Comparison of ENCODE assay signal across 2 cellular contexts in genomic region chr4:2983715-2984114, GRCh38. TPM values are rescaled to one million over a fixed set of nuclear protein-coding genes. Genes with fewer than 3 reads are reported as not detected.
DNase-seq lines count a peak whose midpoint lies in the region; ATAC-seq, FAIRE-seq and TF ChIP-seq lines count a peak whose summit lies in the region.
"Not testable (repeated sequence)": the region's sequence is repeated elsewhere in the genome, so short reads cannot be mapped to it uniquely, and the experiment has no call there.

No MANE protein-coding gene starts in this region.

- not testable (repeated sequence) for H3K4me1 ChIP-seq in K562 (replicated peaks in 1 of 2; ENCODE audit: control insufficient read depth in 2 of 2, insufficient read depth in 2 of 2, low read length in 2 of 2); HepG2 (ENCODE audit: insufficient read depth, low read length)

- peaks cover 14% of the 10 kb centered on the region for H3K9me3 ChIP-seq in K562 (replicated peaks; ENCODE audit: control insufficient read depth, insufficient read depth, low read depth, low read length)
- H3K9me3 ChIP-seq in HepG2 (ENCODE audit: low read length): not testable (repeated sequence)

- TF ChIP-seq RAD21 in K562 (CRISPR knock-in tag; conservative IDR thresholded peaks at IDR 0.05 in 1 of 2, IDR thresholded peaks at IDR 0.05 in 1 of 2); HepG2 (CRISPR knock-in tag; IDR thresholded peaks at IDR 0.05): not testable (repeated sequence)

- H3K9ac ChIP-seq in K562 (ENCODE audit: insufficient read depth in 1 of 2, low read depth in 2 of 2, low read length in 2 of 2); HepG2 (ENCODE audit: insufficient read depth, low read depth, low read length): not testable (repeated sequence)

- not testable (repeated sequence) for TF ChIP-seq POLR2A in K562 (conservative IDR thresholded peaks at IDR 0.05); HepG2 (IDR thresholded peaks at IDR 0.05; ENCODE audit: insufficient read depth in 1 of 2, low read depth in 2 of 2, low read length in 2 of 2)

- not testable (repeated sequence) for H3K36me3 ChIP-seq in K562 (ENCODE audit: control insufficient read depth, insufficient read depth, low read length); HepG2 (replicated peaks in 1 of 2; ENCODE audit: control insufficient read depth in 1 of 2, insufficient read depth in 2 of 2, low read length in 2 of 2)

- FAIRE-seq in K562 (lab: Jason Lieb, UNC); HepG2 (lab: Jason Lieb, UNC): not testable (repeated sequence)

- not testable (repeated sequence) for H3K79me2 ChIP-seq in K562 (ENCODE audit: control insufficient read depth, insufficient read depth, low read length); HepG2 (ENCODE audit: insufficient read depth, low read length)

- TF ChIP-seq EP300 in K562 (IDR thresholded peaks at IDR 0.05; ENCODE audit: low read length); HepG2 (IDR thresholded peaks at IDR 0.05; ENCODE audit: low read depth in 2 of 2, low read length in 2 of 2); HepG2 (CRISPR knock-in tag; IDR thresholded peaks at IDR 0.05; ENCODE audit: borderline replicate concordance): not testable (repeated sequence)

- H2AFZ ChIP-seq in K562 (ENCODE audit: low read depth, low read length); HepG2 (ENCODE audit: low read length): not testable (repeated sequence)

- not testable (repeated sequence) for H3K4me3 ChIP-seq in K562; HepG2 (replicated peaks in 1 of 3; ENCODE audit: insufficient read depth in 1 of 3, low read depth in 2 of 3, low read length in 3 of 3)

- intact Hi-C loops in K562 (cut with micrococcal nuclease); HepG2 (cut with micrococcal nuclease; ENCODE audit: unreplicated experiment): not testable (repeated sequence)

- CTCF ChIA-PET in K562 (lab: Yijun Ruan, JAX; ENCODE audit: low intra/inter-chr PET ratio); HepG2 (lab: Yijun Ruan, JAX; ENCODE audit: low intra/inter-chr PET ratio, low total read pairs): not testable (repeated sequence)

- BruUV-seq in K562 (replicated peaks; lab: Mats Ljungman, UMichigan); HepG2 (replicated peaks; lab: Mats Ljungman, UMichigan): not testable (repeated sequence)

- 0% methylated on average over 7 of the region's 7 CpGs for WGBS in K562 (ENCODE audit: insufficient coverage, low coverage, missing lambda C conversion rate)
- whole genome bisulfite sequencing in HepG2 (ENCODE audit: low lambda C conversion rate): 13% methylated on average over 7 of the region's 7 CpGs

- not testable (repeated sequence) for DNase-seq in K562 (ENCODE audit: extremely low read depth in 1 of 4, low spot score in 3 of 4); HepG2 (ENCODE audit: low spot score)

- POLR2A ChIA-PET in K562 (lab: Yijun Ruan, JAX); HepG2 (lab: Yijun Ruan, JAX): not testable (repeated sequence)

- ATAC-seq in K562, HepG2: not testable (repeated sequence)

- H3K27ac ChIP-seq in K562 (ENCODE audit: extremely low read depth, low read depth, low read length); HepG2 (ENCODE audit: extremely low read length, insufficient read depth, low read length): not testable (repeated sequence)

- in situ Hi-C loops in K562 (cut with MboI): not testable (repeated sequence)
- in situ Hi-C loops in HepG2 (cut with HindIII; ENCODE audit: extremely low pct_ligation_motif_present, low pct_unique_long_range_greater_than_20kb): loop anchor here (5.0 kb wide), 1 partner anchor 54 kb away; no protein-coding TSS in a partner anchor

- H4K20me1 ChIP-seq in K562 (replicated peaks; ENCODE audit: control insufficient read depth, insufficient read depth, low read length); HepG2 (ENCODE audit: insufficient read depth, low read length): not testable (repeated sequence)

- not testable (repeated sequence) for H3K27me3 ChIP-seq in K562 (ENCODE audit: control insufficient read depth in 2 of 2, insufficient read depth in 2 of 2, low read length in 2 of 2)
- peaks cover 1 to 10% of the 10 kb centered on the region in 2 experiments; a peak in 3 of 5 replicates for H3K27me3 ChIP-seq in HepG2 (ENCODE audit: control insufficient read depth in 1 of 2, insufficient read depth in 2 of 2, low read length in 2 of 2)

- not testable (repeated sequence) for H3K4me2 ChIP-seq in K562 (ENCODE audit: insufficient read depth, low read length); HepG2 (ENCODE audit: low read depth, low read length)

- H3K9me1 ChIP-seq in K562 (ENCODE audit: control insufficient read depth, insufficient read depth, low read length): not testable (repeated sequence)

- TF ChIP-seq CTCF in K562 (IDR thresholded peaks at IDR 0.05 in 2 of 3, conservative IDR thresholded peaks at IDR 0.05 in 1 of 3; ENCODE audit: insufficient read depth in 2 of 3, low read depth in 1 of 3, low read length in 3 of 3); HepG2 (CRISPR knock-in tag; IDR thresholded peaks at IDR 0.05): not testable (repeated sequence)

RNA-seq across cellular contexts. Expression of gene GRK4, which starts 20.3 kb away (rescaled TPM):
- 7.9 and 8.5 TPM in 2 replicates for total RNA-seq in K562 (2011; cell fraction: chromatin; rRNA removed; ENCODE audit: low replicate concordance)
- total RNA-seq in K562 (2011; cell fraction: nucleolus; rRNA removed): 6.2 and 7.8 TPM in 2 replicates
- total RNA-seq in K562 (2011; cell fraction: nucleoplasm; rRNA removed): 7.3 and 8.0 TPM in 2 replicates
- total RNA-seq in K562 (2014; rRNA removed) (2.5 and 3.1 TPM in 2 replicates), K562 (2014; rRNA removed; fragmentation: Illumina TruSeq; extraction: Trizol) (4.5 and 4.6 TPM in 2 replicates), K562 (2015; rRNA removed; fragmentation: Illumina TruSeq; extraction: Trizol) (3.3 and 3.6 TPM in 2 replicates), K562 (2021) (4.8 and 4.9 TPM in 2 replicates), HepG2 (2016; rRNA removed; fragmentation: Illumina TruSeq; extraction: Trizol) (2.0 and 2.5 TPM in 2 replicates)
- polyA plus RNA-seq in K562 (2011; rRNA removed) (3.3 and 4.0 TPM in 2 replicates), K562 (2014; fragmentation: Illumina TruSeq; extraction: Trizol) (2.6 and 3.0 TPM in 2 replicates), K562 (2014; fragmentation: Nextera tagmentation; extraction: Ambion mirVana) (1 to 10 TPM; 1.1 to 1.2 TPM), K562 (2014; rRNA removed) (2.6 and 2.9 TPM in 2 replicates), HepG2 (2011; rRNA removed) (1.6 and 1.8 TPM in 2 replicates)
- polyA plus RNA-seq in K562 (2011; cell fraction: cytosol; rRNA removed): 2.0 and 3.8 TPM in 2 replicates
- 2.5 and 2.9 TPM in 2 replicates for polyA plus RNA-seq in K562 (2011; cell fraction: nucleus; rRNA removed)
- polyA plus RNA-seq in K562 (2012): 3.1 and 3.7 TPM in 2 replicates
- polyA minus RNA-seq in K562 (2011; rRNA and poly(A)+ RNA removed): 3.0 and 3.2 TPM in 2 replicates
- polyA minus RNA-seq in K562 (2011; cell fraction: cytosol; rRNA and poly(A)+ RNA removed): 2.3 and 2.4 TPM in 2 replicates
- polyA minus RNA-seq in K562 (2011; cell fraction: nucleus; rRNA and poly(A)+ RNA removed): 1.9 and 3.2 TPM in 2 replicates
- total RNA-seq in HepG2 (2016; cell fraction: cytosol; rRNA removed; fragmentation: Illumina TruSeq; extraction: Trizol; ENCODE audit: low read depth): 1.9 and 2.1 TPM in 2 replicates
- 2.5 and 3.1 TPM in 2 replicates for total RNA-seq in HepG2 (2016; cell fraction: insoluble cytoplasmic fraction; rRNA removed; fragmentation: Illumina TruSeq; extraction: Trizol)
- 4.7 and 4.9 TPM in 2 replicates for total RNA-seq in HepG2 (2016; cell fraction: membrane; rRNA removed; fragmentation: Illumina TruSeq; extraction: Trizol)
- total RNA-seq in HepG2 (2016; cell fraction: nucleus; rRNA removed; fragmentation: Illumina TruSeq; extraction: Trizol): 1.2 and 1.4 TPM in 2 replicates
- polyA plus RNA-seq in HepG2 (2011; cell fraction: cytosol; rRNA removed): 1.2 TPM in 2 replicates
- polyA plus RNA-seq in HepG2 (2011; cell fraction: nucleus; rRNA removed): 1.2 and 1.3 TPM in 2 replicates
- polyA plus RNA-seq in HepG2 (2012): 1.5 and 1.7 TPM in 2 replicates
- 2.8 TPM in 2 replicates for polyA plus RNA-seq in HepG2 (2016; cell fraction: cytosol; fragmentation: Illumina TruSeq; extraction: Trizol; ENCODE audit: low read depth)
- 3.0 TPM in 2 replicates for polyA plus RNA-seq in HepG2 (2016; cell fraction: insoluble cytoplasmic fraction; fragmentation: Illumina TruSeq; extraction: Trizol; ENCODE audit: low read depth)
- polyA plus RNA-seq in HepG2 (2016; cell fraction: membrane; fragmentation: Illumina TruSeq; extraction: Trizol; ENCODE audit: low read depth): 4.7 TPM in 2 replicates
- polyA plus RNA-seq in HepG2 (2016; cell fraction: nucleus; fragmentation: Illumina TruSeq; extraction: Trizol; ENCODE audit: insufficient read depth, low read depth): 2.1 and 2.8 TPM in 2 replicates
- 2.6 and 2.7 TPM in 2 replicates for polyA minus RNA-seq in HepG2 (2011; rRNA and poly(A)+ RNA removed; ENCODE audit: low replicate concordance)
- 0.88 and 1.4 TPM in 2 replicates for polyA minus RNA-seq in HepG2 (2011; cell fraction: cytosol; rRNA and poly(A)+ RNA removed)
- 1.4 and 3.2 TPM in 2 replicates for polyA minus RNA-seq in HepG2 (2011; cell fraction: nucleus; rRNA and poly(A)+ RNA removed)

RNA-seq across cellular contexts. Expression of gene NOP14, which starts 20.5 kb away (rescaled TPM):
- total RNA-seq in K562 (2011; cell fraction: chromatin; rRNA removed; ENCODE audit: low replicate concordance): 31.1 and 38.1 TPM in 2 replicates
- 16.3 and 18.0 TPM in 2 replicates for total RNA-seq in K562 (2011; cell fraction: nucleolus; rRNA removed)
- 15.6 and 17.2 TPM in 2 replicates for total RNA-seq in K562 (2011; cell fraction: nucleoplasm; rRNA removed)
- total RNA-seq in K562 (2014; rRNA removed) (50.9 and 56.1 TPM in 2 replicates), K562 (2014; rRNA removed; fragmentation: Illumina TruSeq; extraction: Trizol) (53.8 and 55.0 TPM in 2 replicates), K562 (2015; rRNA removed; fragmentation: Illumina TruSeq; extraction: Trizol) (61.1 and 61.7 TPM in 2 replicates), K562 (2021) (69.8 and 76.0 TPM in 2 replicates), HepG2 (2016; rRNA removed; fragmentation: Illumina TruSeq; extraction: Trizol) (47.9 and 63.4 TPM in 2 replicates)
- polyA plus RNA-seq in K562 (2011; rRNA removed) (13.4 and 15.2 TPM in 2 replicates), K562 (2014; fragmentation: Illumina TruSeq; extraction: Trizol) (62.1 and 62.4 TPM in 2 replicates), K562 (2014; fragmentation: Nextera tagmentation; extraction: Ambion mirVana) (10 to 100 TPM; 12.7 to 12.9 TPM), K562 (2014; rRNA removed) (30.1 and 33.3 TPM in 2 replicates), HepG2 (2011; rRNA removed) (6.8 and 6.9 TPM in 2 replicates)
- polyA plus RNA-seq in K562 (2011; cell fraction: cytosol; rRNA removed): 9.5 and 9.6 TPM in 2 replicates
- polyA plus RNA-seq in K562 (2011; cell fraction: nucleus; rRNA removed): 22.6 and 28.3 TPM in 2 replicates
- polyA plus RNA-seq in K562 (2012): 43.6 and 52.5 TPM in 2 replicates
- 32.6 and 36.6 TPM in 2 replicates for polyA minus RNA-seq in K562 (2011; rRNA and poly(A)+ RNA removed)
- 25.7 and 27.8 TPM in 2 replicates for polyA minus RNA-seq in K562 (2011; cell fraction: cytosol; rRNA and poly(A)+ RNA removed)
- 11.3 and 11.9 TPM in 2 replicates for polyA minus RNA-seq in K562 (2011; cell fraction: nucleus; rRNA and poly(A)+ RNA removed)
- total RNA-seq in HepG2 (2016; cell fraction: cytosol; rRNA removed; fragmentation: Illumina TruSeq; extraction: Trizol; ENCODE audit: low read depth): 11.5 and 13.9 TPM in 2 replicates
- 48.3 and 54.0 TPM in 2 replicates for total RNA-seq in HepG2 (2016; cell fraction: insoluble cytoplasmic fraction; rRNA removed; fragmentation: Illumina TruSeq; extraction: Trizol)
- total RNA-seq in HepG2 (2016; cell fraction: membrane; rRNA removed; fragmentation: Illumina TruSeq; extraction: Trizol): 23.0 and 27.1 TPM in 2 replicates
- total RNA-seq in HepG2 (2016; cell fraction: nucleus; rRNA removed; fragmentation: Illumina TruSeq; extraction: Trizol): 25.4 and 26.5 TPM in 2 replicates
- 4.8 and 5.2 TPM in 2 replicates for polyA plus RNA-seq in HepG2 (2011; cell fraction: cytosol; rRNA removed)
- 8.6 and 9.1 TPM in 2 replicates for polyA plus RNA-seq in HepG2 (2011; cell fraction: nucleus; rRNA removed)
- 23.7 and 25.5 TPM in 2 replicates for polyA plus RNA-seq in HepG2 (2012)
- polyA plus RNA-seq in HepG2 (2016; cell fraction: cytosol; fragmentation: Illumina TruSeq; extraction: Trizol; ENCODE audit: low read depth): 5.0 and 6.7 TPM in 2 replicates
- 48.2 and 58.0 TPM in 2 replicates for polyA plus RNA-seq in HepG2 (2016; cell fraction: insoluble cytoplasmic fraction; fragmentation: Illumina TruSeq; extraction: Trizol; ENCODE audit: low read depth)
- 12.7 and 14.5 TPM in 2 replicates for polyA plus RNA-seq in HepG2 (2016; cell fraction: membrane; fragmentation: Illumina TruSeq; extraction: Trizol; ENCODE audit: low read depth)
- 36.4 and 41.5 TPM in 2 replicates for polyA plus RNA-seq in HepG2 (2016; cell fraction: nucleus; fragmentation: Illumina TruSeq; extraction: Trizol; ENCODE audit: insufficient read depth, low read depth)
- 7.1 and 9.6 TPM in 2 replicates for polyA minus RNA-seq in HepG2 (2011; rRNA and poly(A)+ RNA removed; ENCODE audit: low replicate concordance)
- polyA minus RNA-seq in HepG2 (2011; cell fraction: cytosol; rRNA and poly(A)+ RNA removed): 10.4 and 14.8 TPM in 2 replicates
- 10.0 and 12.2 TPM in 2 replicates for polyA minus RNA-seq in HepG2 (2011; cell fraction: nucleus; rRNA and poly(A)+ RNA removed)
